Comparison of ENCODE assay signal across 10 cellular contexts in genomic region chr10:99331207-99331803, GRCh38. TPM values are rescaled to one million over a fixed set of nuclear protein-coding genes. Genes with fewer than 3 reads are reported as not detected.
DNase-seq lines count a peak whose midpoint lies in the region; ATAC-seq and TF ChIP-seq lines count a peak whose summit lies in the region.
"Had no signal": no experiment of that assay in that cellular context is flagged by ENCODE, and none has a peak within 500 bp of the region (broad histone marks: within the 10 kb centered on the region; RNA-seq: fewer than 3 reads in every experiment).

No MANE protein-coding gene starts in this region.

- intact Hi-C loops in natural killer cell (cut with micrococcal nuclease): no loop called here

- TF ChIP-seq CTCF in natural killer cell (IDR thresholded peaks at IDR 0.05) (no peak), glutamatergic neuron (IDR thresholded peaks at IDR 0.05; ENCODE audit: partially characterized antibody, unreplicated experiment) (no peak)

- no peaks in the 10 kb centered on the region for H3K9me3 Mint-ChIP-seq in natural killer cell
- no peaks in the 10 kb centered on the region for H3K9me3 Mint-ChIP-seq in natural killer cell treated with Interleukin-12 subunit alpha and Interleukin-12 subunit beta and Interleukin-15 and Interleukin-18, amount 100 ng/mL, for 72 hours
- H3K9me3 Mint-ChIP-seq in activated T-helper 17 cell treated with anti-CD3 and anti-CD28 coated beads, Interleukin-2, amount 50 U/mL, for 72 hours: no peaks in the 10 kb centered on the region
- H3K9me3 Mint-ChIP-seq in glutamatergic neuron (ENCODE audit: unreplicated experiment): peaks cover 7% of the 10 kb centered on the region

- no peak overlapping the region for H3K27ac Mint-ChIP-seq in natural killer cell
- no peak overlapping the region for H3K27ac Mint-ChIP-seq in natural killer cell treated with Interleukin-12 subunit alpha and Interleukin-12 subunit beta and Interleukin-15 and Interleukin-18, amount 100 ng/mL, for 72 hours
- no peak overlapping the region for H3K27ac Mint-ChIP-seq in activated T-helper 17 cell treated with anti-CD3 and anti-CD28 coated beads, Interleukin-2, amount 50 U/mL, for 72 hours
- H3K27ac Mint-ChIP-seq in glutamatergic neuron (ENCODE audit: unreplicated experiment): no peak overlapping the region

- ATAC-seq in natural killer cell (no peak), esophagus mucosa (no peak), HG03135 (IDR thresholded peaks at IDR 0.05; ENCODE audit: unreplicated experiment) (no peak)
- no peak for ATAC-seq in natural killer cell treated with Interleukin-12 subunit alpha and Interleukin-12 subunit beta and Interleukin-15 and Interleukin-18, amount 100 ng/mL, for 72 hours
- ATAC-seq in activated T-helper 17 cell treated with anti-CD3 and anti-CD28 coated beads, Interleukin-2, amount 50 U/mL, for 72 hours (replicated peaks): no peak

- H3K4me3 Mint-ChIP-seq in natural killer cell (peak overlapping the region; percentile 10), glutamatergic neuron (ENCODE audit: unreplicated experiment) (peak overlapping the region; percentile 37)
- no peak overlapping the region for H3K4me3 Mint-ChIP-seq in natural killer cell treated with Interleukin-12 subunit alpha and Interleukin-12 subunit beta and Interleukin-15 and Interleukin-18, amount 100 ng/mL, for 72 hours
- peak overlapping the region; percentile 65 for H3K4me3 Mint-ChIP-seq in activated T-helper 17 cell treated with anti-CD3 and anti-CD28 coated beads, Interleukin-2, amount 50 U/mL, for 72 hours

- H3K4me1 Mint-ChIP-seq in natural killer cell (no peaks in the 10 kb centered on the region), glutamatergic neuron (ENCODE audit: low read depth, unreplicated experiment) (no peaks in the 10 kb centered on the region)
- H3K4me1 Mint-ChIP-seq in natural killer cell treated with Interleukin-12 subunit alpha and Interleukin-12 subunit beta and Interleukin-15 and Interleukin-18, amount 100 ng/mL, for 72 hours (ENCODE audit: low read depth in 2 of 2): peaks cover 0 to 4% of the 10 kb centered on the region in 2 donors
- H3K4me1 Mint-ChIP-seq in activated T-helper 17 cell treated with anti-CD3 and anti-CD28 coated beads, Interleukin-2, amount 50 U/mL, for 72 hours: peaks cover 6% of the 10 kb centered on the region

- DNase-seq in natural killer cell (no peak), glutamatergic neuron (no peak), SKM-1 treated with dmso at 0.1 percent for 144 hours (lab: John Stamatoyannopoulos, UW; ENCODE audit: unreplicated experiment) (no peak), GDM1 (lab: John Stamatoyannopoulos, UW) (no peak)
- DNase-seq in natural killer cell treated with Interleukin-12 subunit alpha and Interleukin-12 subunit beta and Interleukin-15 and Interleukin-18, amount 100 ng/mL, for 72 hours (ENCODE audit: low spot score): no peak
- DNase-seq: activated CD4-positive, alpha-beta T cell treated with anti-CD3 and anti-CD28 coated beads, Interleukin-2, amount 50 U/mL, for 48 hours had no signal

- H3K36me3 Mint-ChIP-seq in natural killer cell (no peaks in the 10 kb centered on the region), glutamatergic neuron (ENCODE audit: unreplicated experiment) (peaks cover 4% of the 10 kb centered on the region)
- peaks cover 6% of the 10 kb centered on the region for H3K36me3 Mint-ChIP-seq in natural killer cell treated with Interleukin-12 subunit alpha and Interleukin-12 subunit beta and Interleukin-15 and Interleukin-18, amount 100 ng/mL, for 72 hours
- peaks cover 8% of the 10 kb centered on the region for H3K36me3 Mint-ChIP-seq in activated T-helper 17 cell treated with anti-CD3 and anti-CD28 coated beads, Interleukin-2, amount 50 U/mL, for 72 hours (ENCODE audit: low read depth)

- H3K27me3 Mint-ChIP-seq in natural killer cell (ENCODE audit: low read depth in 2 of 2) (peaks cover 27% of the 10 kb centered on the region in 2 donors), glutamatergic neuron (ENCODE audit: unreplicated experiment) (peaks cover 21% of the 10 kb centered on the region)
- peaks cover 29 to 46% of the 10 kb centered on the region in 2 donors for H3K27me3 Mint-ChIP-seq in natural killer cell treated with Interleukin-12 subunit alpha and Interleukin-12 subunit beta and Interleukin-15 and Interleukin-18, amount 100 ng/mL, for 72 hours
- H3K27me3 Mint-ChIP-seq in activated T-helper 17 cell treated with anti-CD3 and anti-CD28 coated beads, Interleukin-2, amount 50 U/mL, for 72 hours: peaks cover 37% of the 10 kb centered on the region

RNA-seq across cellular contexts. Expression of gene CNNM1, which starts 2.1 kb away (rescaled TPM):
- total RNA-seq in natural killer cell (not detected), glutamatergic neuron (ENCODE audit: unreplicated experiment) (0.10 TPM), esophagus mucosa (0.36 TPM)
- total RNA-seq in natural killer cell treated with Interleukin-12 subunit alpha and Interleukin-12 subunit beta and Interleukin-15 and Interleukin-18, amount 100 ng/mL, for 72 hours: not detected
- 1 to 10 TPM in 1 of 2 donors, under 1 TPM in 1; 0.61 to 1.0 TPM for total RNA-seq in activated T-helper 17 cell treated with anti-CD3 and anti-CD28 coated beads, Interleukin-2, amount 50 U/mL, for 72 hours
- total RNA-seq: bronchial epithelial cell had no signal
